ENCODE assay signal across 13 cellular contexts in genomic region chr22:30298005-30298701, GRCh38. TPM values are rescaled to one million over a fixed set of nuclear protein-coding genes. Genes with fewer than 3 reads are reported as not detected.
A peak's percentile ranks its signal among the peaks of the same experiment; 100 is the strongest.
DNase-seq lines count a peak whose midpoint lies in the region; ATAC-seq, FAIRE-seq and TF ChIP-seq lines count a peak whose summit lies in the region.
"Had no signal": no experiment of that assay in that cellular context is flagged by ENCODE, and none has a peak within 500 bp of the region (broad histone marks: within the 10 kb centered on the region; RNA-seq: fewer than 3 reads in every experiment).

No MANE protein-coding gene starts in this region.

- WGBS in gastroesophageal sphincter (ENCODE audit: low coverage in 1 of 2), 2 donors, result 100% methylated on average over 2 of the region's 9 CpGs; no CpG with 5 or more reads in 1 of the 2 donors

- H3K9me3 Mint-ChIP-seq in activated naive CD8-positive, alpha-beta T cell treated with anti-CD3 and anti-CD28 coated beads, Interleukin-2, amount 50 U/mL, for 24 hours, result no peaks in the 10 kb centered on the region
- H3K9me3 Mint-ChIP-seq in naive thymus-derived CD4-positive, alpha-beta T cell, result no peaks in the 10 kb centered on the region

- peak overlapping the region; percentile 70 for H3K27ac ChIP-seq in BLaER1
- H3K27ac ChIP-seq in naive thymus-derived CD4-positive, alpha-beta T cell (ENCODE audit: low read depth, low read length), result peak overlapping the region; percentile 77
- peak overlapping the region in 2 of 4 donors; percentile 35 to 58 for H3K27ac ChIP-seq in gastroesophageal sphincter
- H3K27ac ChIP-seq: SK-N-MC had no signal

- H3K4me3 ChIP-seq in BLaER1 (no peak overlapping the region), H7 (ENCODE audit: insufficient read depth, low read depth, low read length) (no peak overlapping the region), gastroesophageal sphincter (no peak overlapping the region)
- no peak overlapping the region for H3K4me3 ChIP-seq in naive thymus-derived CD4-positive, alpha-beta T cell (ENCODE audit: low read length)
- H3K4me3 ChIP-seq: SK-N-MC, smooth muscle cell had no signal

- TF ChIP-seq POLR2A in H54 (IDR thresholded peaks at IDR 0.05; ENCODE audit: low read depth, low read length) (no peak), gastroesophageal sphincter (IDR thresholded peaks at IDR 0.05) (no peak)

- H3K4me1 ChIP-seq in BLaER1 (peaks cover 99% of the 10 kb centered on the region), gastroesophageal sphincter (peaks cover 0 to 38% (median 23%) of the 10 kb centered on the region in 3 donors)
- H3K4me1 ChIP-seq in naive thymus-derived CD4-positive, alpha-beta T cell (ENCODE audit: control insufficient read depth in 2 of 2, insufficient read depth in 2 of 2, low read length in 2 of 2), result peaks cover 26 to 83% of the 10 kb centered on the region in 2 donors

- H3K9ac ChIP-seq in BLaER1, result peak overlapping the region; percentile 55

- no peak for TF ChIP-seq EP300 in gastroesophageal sphincter (IDR thresholded peaks at IDR 0.05)

- TF ChIP-seq CTCF in gastroesophageal sphincter (IDR thresholded peaks at IDR 0.05), result no peak

- peak overlapping the region; percentile 6 for H3K27ac Mint-ChIP-seq in activated naive CD8-positive, alpha-beta T cell treated with anti-CD3 and anti-CD28 coated beads, Interleukin-2, amount 50 U/mL, for 24 hours
- peak overlapping the region; percentile 46 to 98 (median 97) for H3K27ac Mint-ChIP-seq in naive thymus-derived CD4-positive, alpha-beta T cell

- peaks cover 14% of the 10 kb centered on the region for H3K36me3 Mint-ChIP-seq in activated naive CD8-positive, alpha-beta T cell treated with anti-CD3 and anti-CD28 coated beads, Interleukin-2, amount 50 U/mL, for 24 hours (ENCODE audit: low read depth)
- H3K36me3 Mint-ChIP-seq in naive thymus-derived CD4-positive, alpha-beta T cell, result peaks cover under 1 to 50% (median 32%) of the 10 kb centered on the region in 5 donors

- CTCF ChIA-PET in naive thymus-derived CD4-positive, alpha-beta T cell (lab: Charles Lee), result interaction anchor here (0.7 to 7.4 kb wide), 4 partner anchors 9 to 126 kb away, joined by 3 to 48 read pairs (median 5); partner anchors contain the start of genes CASTOR1 and RNF215

- peak overlapping the region; percentile 82 for H3K4me2 ChIP-seq in BLaER1
- H3K4me2 ChIP-seq: smooth muscle cell had no signal

- H3K9me3 ChIP-seq in BLaER1 (no peaks in the 10 kb centered on the region), gastroesophageal sphincter (no peaks in the 10 kb centered on the region)
- no peaks in the 10 kb centered on the region for H3K9me3 ChIP-seq in naive thymus-derived CD4-positive, alpha-beta T cell (ENCODE audit: control insufficient read depth in 2 of 3, low read length in 3 of 3)

- POLR2A ChIA-PET in naive thymus-derived CD4-positive, alpha-beta T cell (lab: Charles Lee), result interaction anchor here (2.2 to 48.9 kb wide), 3 partner anchors 3 to 58 kb away, joined by 13 to 1265 read pairs (median 1265); partner anchors contain the start of genes CASTOR1, CCDC157, SF3A1 and TBC1D10A

- intact Hi-C loops in naive thymus-derived CD4-positive, alpha-beta T cell (cut with micrococcal nuclease), result no loop called here

- no peak for ATAC-seq in activated naive CD8-positive, alpha-beta T cell treated with anti-CD3 and anti-CD28 coated beads, Interleukin-2, amount 50 U/mL, for 24 hours
- ATAC-seq in naive thymus-derived CD4-positive, alpha-beta T cell, result no peak
- no peak for ATAC-seq in gastroesophageal sphincter
- ATAC-seq: HepG2 had no signal

- FAIRE-seq in H54 (lab: Jason Lieb, UNC), result no peak
- FAIRE-seq: D721Med, HepG2 had no signal

- DNase-seq in H7 (peak; percentile 40), H54 (ENCODE audit: insufficient read length, low spot score) (no peak), dedifferentiated amniotic fluid mesenchymal stem cell (ENCODE audit: extremely low spot score) (no peak)
- DNase-seq in activated naive CD8-positive, alpha-beta T cell treated with anti-CD3 and anti-CD28 coated beads, Interleukin-2, amount 50 U/mL, for 24 hours, result no peak
- DNase-seq in naive thymus-derived CD4-positive, alpha-beta T cell, result no peak
- no peak for DNase-seq in activated effector memory CD4-positive, alpha-beta T cell treated with anti-CD3 and anti-CD28 coated beads, Interleukin-2, amount 50 U/mL, for 16 hours

- peaks cover 69% of the 10 kb centered on the region for H3K4me1 Mint-ChIP-seq in activated naive CD8-positive, alpha-beta T cell treated with anti-CD3 and anti-CD28 coated beads, Interleukin-2, amount 50 U/mL, for 24 hours
- peaks cover 47 to 99% (median 88%) of the 10 kb centered on the region in 7 donors for H3K4me1 Mint-ChIP-seq in naive thymus-derived CD4-positive, alpha-beta T cell

- H3K27me3 ChIP-seq in BLaER1, result no peaks in the 10 kb centered on the region
- H3K27me3 ChIP-seq in H7 (ENCODE audit: control insufficient read depth, insufficient read depth, low read length), result no peaks in the 10 kb centered on the region
- no peaks in the 10 kb centered on the region for H3K27me3 ChIP-seq in naive thymus-derived CD4-positive, alpha-beta T cell (ENCODE audit: control insufficient read depth in 2 of 2, insufficient read depth in 2 of 2, low read length in 2 of 2)
- no peaks in the 10 kb centered on the region for H3K27me3 ChIP-seq in gastroesophageal sphincter

- no peaks in the 10 kb centered on the region for H3K27me3 Mint-ChIP-seq in activated naive CD8-positive, alpha-beta T cell treated with anti-CD3 and anti-CD28 coated beads, Interleukin-2, amount 50 U/mL, for 24 hours
- H3K27me3 Mint-ChIP-seq in naive thymus-derived CD4-positive, alpha-beta T cell, result no peaks in the 10 kb centered on the region

- no peaks in the 10 kb centered on the region for H4K20me1 ChIP-seq in BLaER1

- no peak overlapping the region for H3K4me3 Mint-ChIP-seq in activated naive CD8-positive, alpha-beta T cell treated with anti-CD3 and anti-CD28 coated beads, Interleukin-2, amount 50 U/mL, for 24 hours
- H3K4me3 Mint-ChIP-seq in naive thymus-derived CD4-positive, alpha-beta T cell, result peak overlapping the region in 9 of 10 donors; percentile 21 to 80 (median 72)

- H3K36me3 ChIP-seq in BLaER1, result peaks cover 75% of the 10 kb centered on the region
- H3K36me3 ChIP-seq in H7 (replicated peaks; ENCODE audit: control insufficient read depth, insufficient read depth, low read length), result no peaks in the 10 kb centered on the region
- peaks cover 0 to 61% (median 16%) of the 10 kb centered on the region in 3 experiments for H3K36me3 ChIP-seq in naive thymus-derived CD4-positive, alpha-beta T cell (ENCODE audit: control insufficient read depth in 2 of 3, insufficient read depth in 3 of 3, low read length in 3 of 3)
- peaks cover 0 to 100% of the 10 kb centered on the region in 2 donors for H3K36me3 ChIP-seq in gastroesophageal sphincter

RNA-seq across cellular contexts. Expression of gene CASTOR1, which starts 8.8 kb away (rescaled TPM):
- total RNA-seq in H7 (2014; rRNA removed; shearing (Covaris generic)), result 10.2 and 15.4 TPM in 2 replicates
- 10 to 100 TPM; 12.4 to 21.3 (median 17.9) TPM for total RNA-seq in naive thymus-derived CD4-positive, alpha-beta T cell
- polyA plus RNA-seq in naive thymus-derived CD4-positive, alpha-beta T cell, result 10 to 100 TPM; 19.0 to 43.0 TPM
- 10 to 100 TPM; 12.9 to 17.1 (median 16.2) TPM for total RNA-seq in gastroesophageal sphincter

RNA-seq across cellular contexts. Expression of gene TBC1D10A, which starts 28.6 kb away (rescaled TPM):
- 12.0 and 12.6 TPM in 2 replicates for total RNA-seq in H7 (2014; rRNA removed; shearing (Covaris generic))
- total RNA-seq in naive thymus-derived CD4-positive, alpha-beta T cell, result 10 to 100 TPM; 47.2 to 73.8 (median 70.9) TPM
- 10 to 100 TPM; 62.6 to 84.7 TPM for polyA plus RNA-seq in naive thymus-derived CD4-positive, alpha-beta T cell
- 10 to 100 TPM; 25.3 to 30.8 (median 26.0) TPM for total RNA-seq in gastroesophageal sphincter

RNA-seq across cellular contexts. Expression of gene OSM, which starts 31.5 kb away (rescaled TPM):
- total RNA-seq in H7 (2014; rRNA removed; shearing (Covaris generic)), result not detected in 2 replicates
- 100 to 1,000 TPM in 1 of 5 experiments, 10 to 100 TPM in 2, 1 to 10 TPM in 1, under 1 TPM in 1; 0.49 to 158 (median 46.0) TPM for total RNA-seq in naive thymus-derived CD4-positive, alpha-beta T cell
- 1 to 10 TPM; 2.0 to 6.3 TPM for polyA plus RNA-seq in naive thymus-derived CD4-positive, alpha-beta T cell
- 1 to 10 TPM in 2 of 4 donors, not detected in 2; 4.1 to 7.7 TPM for total RNA-seq in gastroesophageal sphincter
- total RNA-seq: glomerular endothelial cell, HepG2 had no signal
- polyA plus RNA-seq: HepG2 had no signal

RNA-seq across cellular contexts. Expression of gene LIF, which starts 51.6 kb away (rescaled TPM):
- total RNA-seq in H7 (2014; rRNA removed; shearing (Covaris generic)), result 0.41 and 0.59 TPM in 2 replicates
- 100 to 1,000 TPM in 1 of 5 experiments, under 1 TPM in 2, not detected in 2; 0.64 to 260 (median 0.98) TPM for total RNA-seq in naive thymus-derived CD4-positive, alpha-beta T cell
- not detected for polyA plus RNA-seq in naive thymus-derived CD4-positive, alpha-beta T cell
- 10 to 100 TPM in 1 of 4 donors, under 1 TPM in 2, not detected in 1; 0.58 to 15.8 (median 0.59) TPM for total RNA-seq in gastroesophageal sphincter

RNA-seq across cellular contexts. Expression of gene SF3A1, which starts 58.5 kb away (rescaled TPM):
- 70.1 and 97.1 TPM in 2 replicates for total RNA-seq in H7 (2014; rRNA removed; shearing (Covaris generic))
- total RNA-seq in naive thymus-derived CD4-positive, alpha-beta T cell, result 100 to 1,000 TPM; 267 to 341 (median 284) TPM
- polyA plus RNA-seq in naive thymus-derived CD4-positive, alpha-beta T cell, result 100 to 1,000 TPM in 1 of 2 donors, 10 to 100 TPM in 1; 83.2 to 115 TPM
- 10 to 100 TPM; 46.1 to 80.8 (median 63.7) TPM for total RNA-seq in gastroesophageal sphincter
